In the genomic region with DNA sequence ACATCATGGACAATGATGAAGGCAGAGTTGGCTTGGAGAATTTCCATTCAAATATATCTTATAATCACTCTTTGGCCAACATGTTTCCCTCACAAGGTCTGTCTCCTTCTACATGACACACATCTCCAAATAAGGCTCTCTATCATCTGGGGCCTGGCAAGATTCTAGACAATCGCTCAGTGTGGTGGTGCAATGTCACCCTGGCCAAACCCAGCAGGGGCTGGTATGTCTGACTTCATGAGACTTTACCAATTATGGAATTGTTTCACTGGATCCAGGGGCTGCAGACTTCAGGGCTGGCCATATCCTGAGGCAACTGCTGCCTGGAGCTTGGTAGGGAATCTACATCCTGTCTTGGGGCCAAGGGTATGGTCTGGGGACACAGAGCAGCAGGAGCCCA, we compare ENCODE assay signal across 20 cellular contexts.
"Had no signal": no experiment of that assay in that cellular context is flagged by ENCODE, and none has a peak within 500 bp of the region (broad histone marks: within the 10 kb centered on the region; RNA-seq: fewer than 3 reads in every experiment).

No MANE protein-coding gene starts in this region.

- ATAC-seq: esophagus mucosa, psoas muscle, upper lobe of right lung had no signal

- H3K4me3 ChIP-seq: dorsolateral prefrontal cortex, psoas muscle, suprapubic skin, tibial nerve, upper lobe of right lung, vagina had no signal

- H3K36me3 Mint-ChIP-seq: immature natural killer cell, naive B cell had no signal

- H3K4me1 ChIP-seq: psoas muscle, upper lobe of right lung, vagina had no signal

- H3K4me3 Mint-ChIP-seq: immature natural killer cell, naive B cell, nephron had no signal

- H3K27ac ChIP-seq: dorsolateral prefrontal cortex, psoas muscle, suprapubic skin, tibial nerve, upper lobe of right lung, vagina had no signal

- FAIRE-seq: keratinocyte, small intestine had no signal

- H3K36me3 ChIP-seq: suprapubic skin, tibial nerve, upper lobe of right lung, vagina had no signal

- H3K4me1 Mint-ChIP-seq: naive B cell had no signal

- H3K9me3 ChIP-seq: psoas muscle, suprapubic skin, tibial nerve, upper lobe of right lung, vagina had no signal

- H3K9me3 Mint-ChIP-seq: immature natural killer cell, nephron had no signal

- H3K27me3 ChIP-seq: tibial nerve, upper lobe of right lung, vagina had no signal

- H3K27ac Mint-ChIP-seq: immature natural killer cell, naive B cell, nephron had no signal

- DNase-seq: cortex of kidney; dorsolateral prefrontal cortex; effector CD8-positive, alpha-beta T cell; foreskin fibroblast; immature natural killer cell; mesendoderm; naive B cell; occipital lobe; psoas muscle; retina; small intestine; stimulated activated CD4-positive, alpha-beta T cell treated with anti-CD3 and anti-CD28 coated beads, Interleukin-12 subunit alpha, Interleukin-12 subunit beta, amount 100 ng/mL, for 4 hours; stimulated activated naive CD4-positive, alpha-beta T cell; upper lobe of right lung had no signal
